ENCODE assay signal across 1 cellular context in the genomic region with DNA sequence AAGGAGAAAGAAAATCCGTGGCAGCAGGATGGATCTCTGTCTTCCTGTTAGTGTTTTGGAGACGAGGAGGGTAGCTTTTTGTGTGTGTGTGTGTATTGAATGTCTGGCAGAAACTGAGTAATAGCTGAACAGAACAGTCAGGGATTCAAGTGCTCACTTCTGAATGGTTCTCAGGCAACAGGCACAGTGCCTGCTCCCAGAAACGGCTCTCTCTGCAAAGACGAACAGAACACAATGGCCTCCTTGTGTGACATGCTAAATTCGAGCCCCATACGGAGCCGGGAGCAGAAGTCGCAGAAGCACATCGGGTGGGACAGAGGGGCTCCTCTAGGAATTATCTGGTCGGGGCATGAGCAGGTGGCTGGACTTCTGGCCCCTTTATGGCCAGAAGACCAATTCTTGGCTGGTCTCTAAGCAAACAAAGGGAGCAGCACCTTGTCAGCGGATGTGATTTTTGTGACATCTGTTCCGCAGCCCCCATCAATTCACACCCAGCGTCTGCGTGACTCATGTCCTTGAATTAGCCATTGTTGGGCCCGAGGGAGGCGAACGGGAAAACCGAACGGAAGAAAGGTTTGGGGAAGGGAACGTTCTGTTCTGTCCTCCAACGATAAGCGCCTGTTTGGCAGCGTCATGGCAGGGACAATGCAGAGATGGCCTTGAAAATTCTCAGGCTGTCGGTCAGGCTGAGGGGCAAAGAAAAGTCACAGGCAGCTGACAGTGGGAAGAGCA.
TF ChIP-seq lines count a peak whose summit lies in the region.

No MANE protein-coding gene starts in this region.

TF ChIP-seq in K562, 482 proteins besides CTCF, POLR2A, EP300 and RAD21 (continued from another document):
- TF ChIP-seq CHD7 (IDR thresholded peaks at IDR 0.05; ENCODE audit: low read depth, low read length) (no peak), SETDB1 (IDR thresholded peaks at IDR 0.05; ENCODE audit: low read length) (no peak), RCOR1 (IDR thresholded peaks at IDR 0.05; ENCODE audit: borderline replicate concordance in 1 of 2, low read depth in 2 of 2, low read length in 2 of 2) (no peak), POLR3G (IDR thresholded peaks at IDR 0.05; ENCODE audit: extremely low read depth, insufficient read length, insufficient replicate concordance) (no peak), ZNF121 (CRISPR knock-in tag; conservative IDR thresholded peaks at IDR 0.05) (no peak), NRF1 (conservative IDR thresholded peaks at IDR 0.05 in 1 of 2, IDR thresholded peaks at IDR 0.05 in 1 of 2) (no peak), ZNF212 (CRISPR knock-in tag; IDR thresholded peaks at IDR 0.05) (no peak), MTA3 (IDR thresholded peaks at IDR 0.05; ENCODE audit: borderline replicate concordance) (no peak), LCOR (CRISPR knock-in tag; IDR thresholded peaks at IDR 0.05) (no peak)
- TF ChIP-seq, protein P1, sequence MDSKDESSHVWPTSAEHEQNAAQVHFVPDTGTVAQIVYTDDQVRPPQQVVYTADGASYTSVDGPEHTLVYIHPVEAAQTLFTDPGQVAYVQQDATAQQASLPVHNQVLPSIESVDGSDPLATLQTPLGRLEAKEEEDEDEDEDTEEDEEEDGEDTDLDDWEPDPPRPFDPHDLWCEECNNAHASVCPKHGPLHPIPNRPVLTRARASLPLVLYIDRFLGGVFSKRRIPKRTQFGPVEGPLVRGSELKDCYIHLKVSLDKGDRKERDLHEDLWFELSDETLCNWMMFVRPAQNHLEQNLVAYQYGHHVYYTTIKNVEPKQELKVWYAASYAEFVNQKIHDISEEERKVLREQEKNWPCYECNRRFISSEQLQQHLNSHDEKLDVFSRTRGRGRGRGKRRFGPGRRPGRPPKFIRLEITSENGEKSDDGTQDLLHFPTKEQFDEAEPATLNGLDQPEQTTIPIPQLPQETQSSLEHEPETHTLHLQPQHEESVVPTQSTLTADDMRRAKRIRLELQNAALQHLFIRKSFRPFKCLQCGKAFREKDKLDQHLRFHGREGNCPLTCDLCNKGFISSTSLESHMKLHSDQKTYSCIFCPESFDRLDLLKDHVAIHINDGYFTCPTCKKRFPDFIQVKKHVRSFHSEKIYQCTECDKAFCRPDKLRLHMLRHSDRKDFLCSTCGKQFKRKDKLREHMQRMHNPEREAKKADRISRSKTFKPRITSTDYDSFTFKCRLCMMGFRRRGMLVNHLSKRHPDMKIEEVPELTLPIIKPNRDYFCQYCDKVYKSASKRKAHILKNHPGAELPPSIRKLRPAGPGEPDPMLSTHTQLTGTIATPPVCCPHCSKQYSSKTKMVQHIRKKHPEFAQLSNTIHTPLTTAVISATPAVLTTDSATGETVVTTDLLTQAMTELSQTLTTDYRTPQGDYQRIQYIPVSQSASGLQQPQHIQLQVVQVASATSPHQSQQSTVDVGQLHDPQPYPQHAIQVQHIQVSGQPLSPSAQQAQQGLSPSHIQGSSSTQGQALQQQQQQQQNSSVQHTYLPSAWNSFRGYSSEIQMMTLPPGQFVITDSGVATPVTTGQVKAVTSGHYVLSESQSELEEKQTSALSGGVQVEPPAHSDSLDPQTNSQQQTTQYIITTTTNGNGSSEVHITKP (IDR thresholded peaks at IDR 0.05; ENCODE audit: partially characterized antibody): no peak
